In genomic region chr14:102777711-102778615, GRCh38 we compare ENCODE assay signal across 8 cellular contexts. TPM values are rescaled to one million over a fixed set of nuclear protein-coding genes. Genes with fewer than 3 reads are reported as not detected.
DNase-seq lines count a peak whose midpoint lies in the region; ATAC-seq and TF ChIP-seq lines count a peak whose summit lies in the region.

No MANE protein-coding gene starts in this region.

- BruUV-seq in A673 (replicated peaks; lab: Mats Ljungman, UMichigan): no TSS peak

- H3K27me3 ChIP-seq in A673 (replicated peaks; ENCODE audit: insufficient read depth, low read depth, low read length, poor library complexity) (no peaks in the 10 kb centered on the region), muscle layer of colon (ENCODE audit: control insufficient read depth in 1 of 2, insufficient read depth in 2 of 2, low read length in 2 of 2) (no peaks in the 10 kb centered on the region), tibial artery (no peaks in the 10 kb centered on the region)

- H3K27ac ChIP-seq in A673 (ENCODE audit: low read depth, low read length, poor library complexity, severe bottlenecking) (peak overlapping the region; percentile 89), epithelial cell of prostate (peak overlapping the region; percentile 62), muscle layer of colon (ENCODE audit: low read depth, low read length) (peak overlapping the region; percentile 71), tibial artery (peak overlapping the region; percentile 76 to 86)

- H3K36me3 ChIP-seq in A673 (ENCODE audit: insufficient read depth, low read length, poor library complexity, severe bottlenecking) (no peaks in the 10 kb centered on the region), muscle layer of colon (ENCODE audit: insufficient read depth, low read length) (no peaks in the 10 kb centered on the region), tibial artery (no peaks in the 10 kb centered on the region)

- H3K9me3 ChIP-seq in A673 (ENCODE audit: low read depth, low read length, poor library complexity, severe bottlenecking) (no peaks in the 10 kb centered on the region), muscle layer of colon (ENCODE audit: low read length) (no peaks in the 10 kb centered on the region), tibial artery (no peaks in the 10 kb centered on the region)

- no peak for TF ChIP-seq CTCF in A673 (conservative IDR thresholded peaks at IDR 0.05; ENCODE audit: low read depth, low read length)
- no peak for TF ChIP-seq CTCF in tibial artery (IDR thresholded peaks at IDR 0.05)

- peaks cover 20% of the 10 kb centered on the region for H3K4me1 ChIP-seq in A673 (ENCODE audit: insufficient read depth, low read length, poor library complexity, severe bottlenecking)
- H3K4me1 ChIP-seq in muscle layer of colon (ENCODE audit: insufficient read depth, low read length): peaks cover 13% of the 10 kb centered on the region
- H3K4me1 ChIP-seq in tibial artery: peaks cover 0 to 15% (median 9%) of the 10 kb centered on the region in 4 donors

- no peak for DNase-seq in A673 (ENCODE audit: low spot score)
- DNase-seq in activated CD4-positive, CD25-positive, alpha-beta regulatory T cell treated with anti-CD3 and anti-CD28 coated beads, Interleukin-2, amount 50 U/mL, for 72 hours: peak; percentile 51
- no peak for DNase-seq in epithelial cell of prostate (ENCODE audit: low read depth, low spot score)
- no peak for DNase-seq in tibial artery
- no peak for DNase-seq in NK-92 (lab: John Stamatoyannopoulos, UW; ENCODE audit: unreplicated experiment)

- H3K4me3 ChIP-seq in A673 (ENCODE audit: low read depth, low read length, poor library complexity, severe bottlenecking) (peak overlapping the region; percentile 96), muscle layer of colon (ENCODE audit: low read depth in 1 of 2, low read length in 2 of 2) (peak overlapping the region; percentile 58 to 73), tibial artery (peak overlapping the region; percentile 63 to 96)

- H3K9ac ChIP-seq in muscle layer of colon (ENCODE audit: low read length): peak overlapping the region; percentile 35

- POLR2A ChIA-PET in A673 (lab: Charles Lee; ENCODE audit: low non-redundant PET): interaction anchor here (0.5 kb wide), 1 partner anchor 115 kb away, joined by 3 read pairs; no protein-coding TSS in a partner anchor

- CTCF ChIA-PET in A673 (lab: Charles Lee): no interaction called here

- intact Hi-C loops in A673 (cut with micrococcal nuclease; ENCODE audit: unreplicated experiment): loop anchor here (5.0 kb wide), 1 partner anchor 256 kb away; no protein-coding TSS in a partner anchor
- intact Hi-C loops in tibial artery (cut with DNase I; ENCODE audit: low total_unique reads): loop anchor here (10.0 kb wide), 1 partner anchor 253 kb away; no protein-coding TSS in a partner anchor

- ATAC-seq in GM18858 (IDR thresholded peaks at IDR 0.05; ENCODE audit: unreplicated experiment) (peak; percentile 16), HG03432 (IDR thresholded peaks at IDR 0.05; ENCODE audit: unreplicated experiment) (peak; percentile 11)

RNA-seq across cellular contexts. Expression of gene TRAF3, which starts 0.7 kb away (rescaled TPM):
- total RNA-seq in A673 (2021): 48.2 and 49.3 TPM in 2 replicates
